8 cellular contexts compared by ENCODE assay signal in the genomic region with DNA sequence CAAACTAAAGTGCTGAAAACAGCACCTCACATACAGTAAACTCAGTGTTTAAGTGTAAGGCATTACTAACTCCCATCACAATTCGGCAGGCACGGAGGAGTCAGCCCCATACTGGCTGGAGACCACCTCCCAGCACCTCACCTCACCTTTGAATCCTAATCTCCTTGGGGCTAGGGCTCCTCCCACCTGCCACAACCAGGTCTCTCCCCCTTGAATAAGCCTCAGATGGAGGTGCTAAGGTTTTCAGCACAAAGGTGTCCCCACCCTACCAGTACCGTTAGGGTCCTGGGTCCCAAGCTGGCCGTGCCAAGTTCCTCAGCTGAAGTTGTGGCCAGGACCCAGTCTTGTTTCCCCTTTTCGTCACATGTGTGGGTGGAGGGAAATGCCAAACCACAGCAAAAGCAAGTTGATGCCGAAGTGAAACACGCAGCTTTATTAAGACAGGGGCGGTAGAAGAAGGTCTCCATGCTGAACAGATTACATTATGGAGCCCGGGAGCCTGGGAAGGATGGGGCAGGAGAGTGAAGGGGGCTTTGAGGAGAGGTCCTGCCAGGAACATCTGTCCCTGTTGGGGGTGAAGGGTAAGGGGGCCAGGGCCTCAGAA. TPM values are rescaled to one million over a fixed set of nuclear protein-coding genes. Genes with fewer than 3 reads are reported as not detected.
A peak's percentile ranks its signal among the peaks of the same experiment; 100 is the strongest.
DNase-seq lines count a peak whose midpoint lies in the region; ATAC-seq and TF ChIP-seq lines count a peak whose summit lies in the region.

Gene IGFLR1 (minus strand): TSS at position 332 of the 604 bp plus-strand sequence. CDS start 1,272 bp downstream, outside the sequence.

- H3K27ac Mint-ChIP-seq in activated CD4-positive, alpha-beta memory T cell treated with anti-CD3 and anti-CD28 coated beads for 36 hours = peak within 1 kb of the TSS; percentile 98

- H3K4me3 ChIP-seq in right atrium auricular region = peak within 1 kb of the TSS in 1 of 2 donors; percentile 66

- H3K4me1 ChIP-seq in right atrium auricular region = peaks cover 0 to 40% of the 10 kb centered on the region in 2 donors

- no peak for DNase-seq in right atrium auricular region (ENCODE audit: low spot score)
- DNase-seq in Right ventricle myocardium inferior (ENCODE audit: missing footprints) = no peak
- DNase-seq in activated CD4-positive, alpha-beta memory T cell treated with anti-CD3 and anti-CD28 coated beads for 36 hours = peak; percentile 89
- peak; percentile 58 for DNase-seq in germinal center (ENCODE audit: low spot score)
- peak; percentile 82 for DNase-seq in stimulated activated CD4-positive, alpha-beta T cell treated with anti-CD3 and anti-CD28 coated beads, Interleukin-15, amount 100 ng/mL, for 24 hours

- H3K9me3 ChIP-seq in right atrium auricular region = no peaks in the 10 kb centered on the region

- no peaks in the 10 kb centered on the region for H3K27me3 Mint-ChIP-seq in activated CD4-positive, alpha-beta memory T cell treated with anti-CD3 and anti-CD28 coated beads for 36 hours

- CTCF ChIA-PET in activated CD4-positive, alpha-beta memory T cell treated with anti-CD3 and anti-CD28 coated beads for 36 hours (lab: Charles Lee) = interaction anchor here (1.2 to 3.6 kb wide), 5 partner anchors 15 to 189 kb away, joined by 3 to 24 read pairs (median 5); no protein-coding TSS in a partner anchor

- H3K27me3 ChIP-seq in right atrium auricular region = no peaks in the 10 kb centered on the region

- H3K4me3 Mint-ChIP-seq in activated CD4-positive, alpha-beta memory T cell treated with anti-CD3 and anti-CD28 coated beads for 36 hours = peak within 1 kb of the TSS; percentile 93

- POLR2A ChIA-PET in activated CD4-positive, alpha-beta memory T cell treated with anti-CD3 and anti-CD28 coated beads for 36 hours (lab: Charles Lee) = interaction anchor here (0.7 to 4.3 kb wide), 5 partner anchors 17 to 40 kb away, joined by 3 to 45 read pairs (median 3); no protein-coding TSS in a partner anchor

- no peak for ATAC-seq in Right ventricle myocardium inferior
- ATAC-seq in HG03520 (IDR thresholded peaks at IDR 0.05; ENCODE audit: unreplicated experiment) = no peak
- no peak for ATAC-seq in GM19463 (IDR thresholded peaks at IDR 0.05; ENCODE audit: unreplicated experiment)
- no peak for ATAC-seq in GM18502 (IDR thresholded peaks at IDR 0.05; ENCODE audit: poor library complexity, unreplicated experiment)

- H3K9me3 Mint-ChIP-seq in activated CD4-positive, alpha-beta memory T cell treated with anti-CD3 and anti-CD28 coated beads for 36 hours = no peaks in the 10 kb centered on the region

- peaks cover 21% of the 10 kb centered on the region for H3K36me3 ChIP-seq in right atrium auricular region

- H3K27ac ChIP-seq in right atrium auricular region = peak within 1 kb of the TSS; percentile 71 to 75

- H3K36me3 Mint-ChIP-seq in activated CD4-positive, alpha-beta memory T cell treated with anti-CD3 and anti-CD28 coated beads for 36 hours = peaks cover 35% of the 10 kb centered on the region

- intact Hi-C loops in Right ventricle myocardium inferior (cut with DNase I) = loop anchor here (10.0 kb wide), 1 partner anchor 373 kb away; the partner anchor contains the start of genes OVOL3, POLR2I and TBCB
- intact Hi-C loops in activated CD4-positive, alpha-beta memory T cell treated with anti-CD3 and anti-CD28 coated beads for 36 hours (cut with micrococcal nuclease) = loop anchor here (10.0 kb wide), 3 partner anchors 97 to 473 kb away; partner anchors contain the start of genes COX6B1, ETV2, OVOL3 and POLR2I

- peaks cover 39% of the 10 kb centered on the region for H3K4me1 Mint-ChIP-seq in activated CD4-positive, alpha-beta memory T cell treated with anti-CD3 and anti-CD28 coated beads for 36 hours (ENCODE audit: low read depth)

- TF ChIP-seq CTCF in right atrium auricular region (IDR thresholded peaks at IDR 0.05) = no peak

RNA-seq across cellular contexts. Expression of gene IGFLR1, which starts in this region (rescaled TPM):
- total RNA-seq in right atrium auricular region = 1 to 10 TPM; 1.8 to 6.4 TPM
- 5.1 TPM for total RNA-seq in Right ventricle myocardium inferior
- 10 to 100 TPM; 90.1 to 92.8 TPM for total RNA-seq in activated CD4-positive, alpha-beta memory T cell treated with anti-CD3 and anti-CD28 coated beads for 36 hours

Comparison
In these comparisons a context has a peak if more than half of its experiments do, and no peak if none do; other contexts are left out.
1. RNA of gene IGFLR1 (total RNA-seq): 90.1 to 92.8 TPM in activated CD4-positive, alpha-beta memory T cell treated with anti-CD3 and anti-CD28 coated beads for 36 hours; 1.8 to 6.4 TPM in right atrium auricular region and 5.1 TPM in Right ventricle myocardium inferior (single experiment); every median in the first group is over 10 times any median in the second.
2. DNase-seq: peak in activated CD4-positive, alpha-beta memory T cell treated with anti-CD3 and anti-CD28 coated beads for 36 hours (single experiment), germinal center (single experiment) and stimulated activated CD4-positive, alpha-beta T cell treated with anti-CD3 and anti-CD28 coated beads, Interleukin-15, amount 100 ng/mL, for 24 hours (single experiment); none in right atrium auricular region (single experiment) and Right ventricle myocardium inferior (single experiment).